Comparison of ENCODE assay signal across 20 cellular contexts in genomic region chr5:132766806-132767055, GRCh38. TPM values are rescaled to one million over a fixed set of nuclear protein-coding genes. Genes with fewer than 3 reads are reported as not detected.
"Had no signal": no experiment of that assay in that cellular context is flagged by ENCODE, and none has a peak within 500 bp of the region (broad histone marks: within the 10 kb centered on the region; RNA-seq: fewer than 3 reads in every experiment).

No MANE protein-coding gene starts in this region.

- H3K27ac Mint-ChIP-seq: activated CD4-positive, alpha-beta memory T cell treated with anti-CD3 and anti-CD28 coated beads, Interleukin-2, amount 10 ng/mL, durations not matched to agents 7 days and 5 days; activated CD4-positive, alpha-beta T cell treated with anti-CD3 and anti-CD28 coated beads for 36 hours; activated CD8-positive, alpha-beta memory T cell treated with anti-CD3 and anti-CD28 coated beads, Interleukin-2, amount 10 ng/mL, durations not matched to agents 7 days and 5 days; activated naive CD4-positive, alpha-beta T cell treated with anti-CD3 and anti-CD28 coated beads for 36 hours; endodermal cell; mesothelial cell of epicardium; stimulated activated naive CD8-positive, alpha-beta T cell treated with anti-CD3 and anti-CD28 coated beads, Interleukin-15, amount 100 ng/mL, for 72 hours; WTC11 had no signal

- H3K36me3 ChIP-seq: breast epithelium had no signal

- H3K9me3 Mint-ChIP-seq: activated CD4-positive, alpha-beta memory T cell treated with anti-CD3 and anti-CD28 coated beads, Interleukin-2, amount 10 ng/mL, durations not matched to agents 7 days and 5 days; activated naive CD4-positive, alpha-beta T cell treated with anti-CD3 and anti-CD28 coated beads for 36 hours; endodermal cell; mesothelial cell of epicardium; nephron progenitor cell; stimulated activated naive CD8-positive, alpha-beta T cell treated with anti-CD3 and anti-CD28 coated beads, Interleukin-15, amount 100 ng/mL, for 72 hours; WTC11 had no signal

- H3K4me2 ChIP-seq: hepatocyte had no signal

- H3K4me3 ChIP-seq: breast epithelium, hepatocyte, lower lobe of right lung, psoas muscle, testis had no signal

- DNase-seq: activated CD4-positive, alpha-beta memory T cell treated with anti-CD3 and anti-CD28 coated beads, Interleukin-2, amount 10 ng/mL, durations not matched to agents 7 days and 5 days; activated CD4-positive, alpha-beta T cell treated with anti-CD3 and anti-CD28 coated beads for 36 hours; activated CD8-positive, alpha-beta memory T cell treated with anti-CD3 and anti-CD28 coated beads, Interleukin-2, amount 10 ng/mL, durations not matched to agents 7 days and 5 days; activated naive CD4-positive, alpha-beta T cell treated with anti-CD3 and anti-CD28 coated beads for 36 hours; endodermal cell; left cardiac atrium; lower lobe of right lung; nephron progenitor cell; psoas muscle; stimulated activated CD4-positive, alpha-beta T cell treated with anti-CD3 and anti-CD28 coated beads, Interleukin-2, amount 100 ng/mL, for 48 hours; stimulated activated naive CD8-positive, alpha-beta T cell treated with anti-CD3 and anti-CD28 coated beads, Interleukin-15, amount 100 ng/mL, for 72 hours; testis had no signal

- H3K4me1 Mint-ChIP-seq: activated CD4-positive, alpha-beta memory T cell treated with anti-CD3 and anti-CD28 coated beads, Interleukin-2, amount 10 ng/mL, durations not matched to agents 7 days and 5 days; activated CD4-positive, alpha-beta T cell treated with anti-CD3 and anti-CD28 coated beads for 36 hours; activated CD8-positive, alpha-beta memory T cell treated with anti-CD3 and anti-CD28 coated beads, Interleukin-2, amount 10 ng/mL, durations not matched to agents 7 days and 5 days; mesothelial cell of epicardium had no signal

- H3K9me3 ChIP-seq: breast epithelium, lower lobe of right lung, psoas muscle, testis had no signal

- H3K27ac ChIP-seq: breast epithelium, epithelial cell of prostate, hepatocyte, lower lobe of right lung, psoas muscle, testis had no signal

- H3K27me3 ChIP-seq: breast epithelium, hepatocyte, testis had no signal

- H2AFZ ChIP-seq: hepatocyte had no signal

- H3K4me3 Mint-ChIP-seq: activated CD4-positive, alpha-beta memory T cell treated with anti-CD3 and anti-CD28 coated beads, Interleukin-2, amount 10 ng/mL, durations not matched to agents 7 days and 5 days; activated CD4-positive, alpha-beta T cell treated with anti-CD3 and anti-CD28 coated beads for 36 hours; activated CD8-positive, alpha-beta memory T cell treated with anti-CD3 and anti-CD28 coated beads, Interleukin-2, amount 10 ng/mL, durations not matched to agents 7 days and 5 days; activated naive CD4-positive, alpha-beta T cell treated with anti-CD3 and anti-CD28 coated beads for 36 hours; endodermal cell; mesothelial cell of epicardium; nephron progenitor cell; stimulated activated naive CD8-positive, alpha-beta T cell treated with anti-CD3 and anti-CD28 coated beads, Interleukin-15, amount 100 ng/mL, for 72 hours; WTC11 had no signal

- H3K27me3 Mint-ChIP-seq: activated CD4-positive, alpha-beta memory T cell treated with anti-CD3 and anti-CD28 coated beads, Interleukin-2, amount 10 ng/mL, durations not matched to agents 7 days and 5 days; activated CD4-positive, alpha-beta T cell treated with anti-CD3 and anti-CD28 coated beads for 36 hours; activated CD8-positive, alpha-beta memory T cell treated with anti-CD3 and anti-CD28 coated beads, Interleukin-2, amount 10 ng/mL, durations not matched to agents 7 days and 5 days; stimulated activated naive CD8-positive, alpha-beta T cell treated with anti-CD3 and anti-CD28 coated beads, Interleukin-15, amount 100 ng/mL, for 72 hours had no signal

RNA-seq across cellular contexts. Expression of gene CCNI2, which starts 19.5 kb away (rescaled TPM):
- total RNA-seq: glomerular endothelial cell, left cardiac atrium, osteocyte, psoas muscle, skeletal muscle tissue had no signal
- polyA plus RNA-seq: psoas muscle had no signal

RNA-seq across cellular contexts. Expression of gene SOWAHA, which starts 46.4 kb away (rescaled TPM):
- total RNA-seq: activated CD4-positive, alpha-beta memory T cell treated with anti-CD3 and anti-CD28 coated beads, Interleukin-2, amount 10 ng/mL, durations not matched to agents 7 days and 5 days; activated naive CD4-positive, alpha-beta T cell treated with anti-CD3 and anti-CD28 coated beads for 36 hours; glomerular endothelial cell; osteocyte; psoas muscle had no signal
